Comparison of ENCODE assay signal across 20 cellular contexts in the genomic region with DNA sequence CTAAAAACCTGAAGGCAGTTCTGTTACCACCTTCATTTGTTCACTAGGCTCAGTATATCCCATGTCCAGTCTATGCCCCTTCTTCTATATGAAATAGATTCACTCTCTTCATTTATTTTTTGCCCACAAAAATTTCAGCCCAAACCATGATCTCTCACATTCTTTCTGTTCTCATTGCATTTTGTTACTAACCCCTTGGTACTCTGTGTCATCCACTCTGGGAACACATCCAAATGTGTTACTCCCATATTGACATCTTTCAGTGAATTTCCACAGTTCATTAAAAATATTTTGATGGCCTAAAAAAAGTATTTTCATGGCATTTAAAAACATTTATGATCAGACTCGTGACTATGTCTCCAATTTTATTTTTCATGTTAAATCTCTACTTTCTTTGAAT.
DNase-seq lines count a peak whose midpoint lies in the region; ATAC-seq and TF ChIP-seq lines count a peak whose summit lies in the region.
"Had no signal": no experiment of that assay in that cellular context is flagged by ENCODE, and none has a peak within 500 bp of the region (broad histone marks: within the 10 kb centered on the region; RNA-seq: fewer than 3 reads in every experiment).

No MANE protein-coding gene starts in this region.

- H3K36me3 ChIP-seq in brain microvascular endothelial cell (replicated peaks) = no peaks in the 10 kb centered on the region

- H3K27ac ChIP-seq in brain microvascular endothelial cell = no peak overlapping the region
- H3K27ac ChIP-seq in CD4-positive, alpha-beta T cell (ENCODE audit: low read depth, low read length) = no peak overlapping the region

- peaks cover 7% of the 10 kb centered on the region for H3K9me3 Mint-ChIP-seq in CD4-positive, alpha-beta T cell

- no peaks in the 10 kb centered on the region for H3K9me3 ChIP-seq in CD4-positive, alpha-beta T cell (ENCODE audit: control insufficient read depth, low read length)

- TF ChIP-seq CTCF in AG04449 (IDR thresholded peaks at IDR 0.05; ENCODE audit: insufficient read depth, low read length, missing control alignments) (no peak), brain microvascular endothelial cell (IDR thresholded peaks at IDR 0.05; ENCODE audit: low read depth, low read length, missing control alignments) (no peak), GM13976 (IDR thresholded peaks at IDR 0.05; ENCODE audit: borderline replicate concordance, control extremely low read depth, extremely low read depth, insufficient read depth, missing control alignments) (no peak)
- TF ChIP-seq CTCF in CD4-positive, alpha-beta T cell (IDR thresholded peaks at IDR 0.05) = no peak

- H3K4me3 Mint-ChIP-seq in CD4-positive, alpha-beta T cell = no peak overlapping the region
- H3K4me3 Mint-ChIP-seq: CD8-positive, alpha-beta T cell; naive B cell; T-helper 2 cell treated with Interferon-gamma antibody and Interleukin-4, amounts not matched to agents 5 μg/mL and 100 μg/mL, for 36 hours had no signal

- H3K36me3 Mint-ChIP-seq in CD4-positive, alpha-beta T cell (ENCODE audit: low read depth) = no peaks in the 10 kb centered on the region
- H3K36me3 Mint-ChIP-seq: CD8-positive, alpha-beta T cell; naive B cell had no signal

- in situ Hi-C loops in brain microvascular endothelial cell (cut with HindIII; ENCODE audit: low pct_ligation_motif_present, low sequenced_read_pairs) (no loop called here), GM13976 (cut with MboI; ENCODE audit: low sequenced_read_pairs, unreplicated experiment) (no loop called here)

- CTCF ChIA-PET in AG04449 (lab: Yijun Ruan, JAX) = no interaction called here
- CTCF ChIA-PET in CD4-positive, alpha-beta T cell (lab: Charles Lee) = no interaction called here

- H3K27me3 Mint-ChIP-seq in CD4-positive, alpha-beta T cell = no peaks in the 10 kb centered on the region
- H3K27me3 Mint-ChIP-seq: naive B cell had no signal

- intact Hi-C loops in CD4-positive, alpha-beta T cell (cut with DNase I, micrococcal nuclease) = no loop called here

- no peak overlapping the region for H3K27ac Mint-ChIP-seq in CD4-positive, alpha-beta T cell
- H3K27ac Mint-ChIP-seq: activated naive CD4-positive, alpha-beta T cell treated with anti-CD3 and anti-CD28 coated beads, Interleukin-2, amount 50 U/mL, for 72 hours; CD8-positive, alpha-beta T cell; naive B cell; T-helper 2 cell treated with Interferon-gamma antibody and Interleukin-4, amounts not matched to agents 5 μg/mL and 100 μg/mL, for 36 hours had no signal

- no peak for ATAC-seq in CD4-positive, alpha-beta T cell (ENCODE audit: poor library complexity)
- ATAC-seq: activated naive CD4-positive, alpha-beta T cell treated with anti-CD3 and anti-CD28 coated beads, Interleukin-2, amount 50 U/mL, for 72 hours; CD8-positive, alpha-beta T cell; right cardiac atrium; SK-N-SH treated with all-trans-retinoic acid at 6 μM for 48 hours had no signal

- H3K27me3 ChIP-seq in brain microvascular endothelial cell (replicated peaks) = no peaks in the 10 kb centered on the region
- H3K27me3 ChIP-seq in CD4-positive, alpha-beta T cell (ENCODE audit: control insufficient read depth, insufficient read depth, low read length) = no peaks in the 10 kb centered on the region

- POLR2A ChIA-PET in AG04449 (lab: Yijun Ruan, JAX) = no interaction called here
- POLR2A ChIA-PET in CD4-positive, alpha-beta T cell (lab: Charles Lee) = no interaction called here

- H3K4me3 ChIP-seq in AG04449 (ENCODE audit: low read depth, low read length) = no peak overlapping the region
- no peak overlapping the region for H3K4me3 ChIP-seq in brain microvascular endothelial cell (ENCODE audit: low read depth, low read length)

- DNase-seq in AG04449 (ENCODE audit: low read depth, low spot score) = peak; percentile 14
- peak; percentile 35 for DNase-seq in HS-5 (ENCODE audit: low read depth)
- DNase-seq in brain microvascular endothelial cell = peak; percentile 43
- DNase-seq in fibroblast of the conjunctiva (ENCODE audit: low read depth) = peak; percentile 31
- DNase-seq in hippocampal formation (lab: John Stamatoyannopoulos, UW) = no peak
- DNase-seq in GM13976 (ENCODE audit: low spot score) = no peak
- DNase-seq in CD4-positive, alpha-beta T cell = no peak
- no peak for DNase-seq in activated CD4-positive, CD25-positive, alpha-beta regulatory T cell treated with anti-CD3 and anti-CD28 coated beads, Interleukin-2, amount 50 U/mL, for 72 hours
- DNase-seq: CD8-positive, alpha-beta T cell; DMS53; H7; mesenchymal stem cell; naive B cell; NCI-H1092 treated with DMSO at 0.1 percent for 48 hours; NK-92 treated with Interleukin-12 subunit alpha and Interleukin-12 subunit beta, amount 100 ng/mL, for 24 hours; right cardiac atrium; RPMI8226 had no signal

- no peaks in the 10 kb centered on the region for H3K4me1 Mint-ChIP-seq in CD4-positive, alpha-beta T cell (ENCODE audit: low read depth)
- H3K4me1 Mint-ChIP-seq: naive B cell had no signal

Comparison
In these comparisons a context has a peak if more than half of its experiments do, and no peak if none do; other contexts are left out.
1. DNase-seq: peak in AG04449 (single experiment), HS-5 (single experiment), brain microvascular endothelial cell (single experiment) and fibroblast of the conjunctiva (single experiment); none in hippocampal formation (0 of 2), GM13976 (single experiment), CD4-positive, alpha-beta T cell (0 of 10) and activated CD4-positive, CD25-positive, alpha-beta regulatory T cell treated with anti-CD3 and anti-CD28 coated beads, Interleukin-2, amount 50 U/mL, for 72 hours (single experiment).